ENCODE assay signal across 23 cellular contexts in genomic region chr1:176540428-176540827, GRCh38.
"Had no signal": no experiment of that assay in that cellular context is flagged by ENCODE, and none has a peak within 500 bp of the region (broad histone marks: within the 10 kb centered on the region; RNA-seq: fewer than 3 reads in every experiment).

No MANE protein-coding gene starts in this region.

- H2AFZ ChIP-seq: PC-9 had no signal

- H3K36me3 ChIP-seq: Peyer's patch, SJCRH30 had no signal

- DNase-seq: KBM-7; NCI-H1092; NCI-H1105 treated with DMSO at 0.1 percent for 48 hours; NCI-H1417 treated with DMSO at 0.1 percent for 48 hours; NCI-H146; NCI-H1694 treated with DMSO at 0.1 percent for 48 hours; NCI-H1930; NCI-H2081; NCI-H2107; NCI-H2227 treated with DMSO at 0.1 percent for 48 hours; NCI-H446; NCI-H510A; NCI-H524 treated with DMSO at 0.1 percent for 48 hours; NCI-H69; NCI-H774; NK-92 treated with Interleukin-12 subunit alpha and Interleukin-12 subunit beta, amount 100 ng/mL, for 24 hours; PC-9; Peyer's patch; SHP77 treated with DMSO at 0.1 percent for 48 hours; SJCRH30 had no signal

- H3K27me3 ChIP-seq: Peyer's patch, SJCRH30 had no signal

- H3K4me1 ChIP-seq: Peyer's patch, SJCRH30 had no signal

- H3K4me2 ChIP-seq: PC-9 had no signal

- H3K9me3 ChIP-seq: Peyer's patch, SJCRH30 had no signal

- ATAC-seq: Right ventricle myocardium inferior, SK-N-SH treated with all-trans-retinoic acid at 6 μM for 48 hours had no signal

- H3K27ac ChIP-seq: HL-60, PC-9, Peyer's patch, SJCRH30 had no signal

- H3K4me3 ChIP-seq: PC-9, Peyer's patch, SJCRH30 had no signal
